ENCODE assay signal across 33 cellular contexts in genomic region chr2:38104598-38104997, GRCh38.
"Had no signal": no experiment of that assay in that cellular context is flagged by ENCODE, and none has a peak within 500 bp of the region (broad histone marks: within the 10 kb centered on the region; RNA-seq: fewer than 3 reads in every experiment).

No MANE protein-coding gene starts in this region.

- H3K27me3 ChIP-seq: MG63 had no signal

- H3K4me3 ChIP-seq: MG63 had no signal

- DNase-seq: Karpas-422, Kasumi-1, MG63, MM.1S, MV-4-11, NCI-H1048, NCI-H1092, NCI-H1092 treated with DMSO at 0.1 percent for 48 hours, NCI-H1105, NCI-H1105 treated with DMSO at 0.1 percent for 48 hours, NCI-H1417, NCI-H1417 treated with DMSO at 0.1 percent for 48 hours, NCI-H1436, NCI-H1436 treated with DMSO at 0.1 percent for 48 hours, NCI-H146, NCI-H1694, NCI-H1694 treated with DMSO at 0.1 percent for 48 hours, NCI-H187, NCI-H187 treated with DMSO at 0.1 percent for 48 hours, NCI-H1930, NCI-H2029, NCI-H2029 treated with DMSO at 0.1 percent for 48 hours, NCI-H2081, NCI-H2081 treated with DMSO at 0.1 percent for 48 hours, NCI-H2107, NCI-H2171, NCI-H2227 treated with DMSO at 0.1 percent for 48 hours, NCI-H226, NCI-H345, NCI-H446, NCI-H446 treated with DMSO at 0.1 percent for 48 hours, NCI-H510A, NCI-H510A treated with DMSO at 0.1 percent for 48 hours had no signal

- H3K36me3 ChIP-seq: MG63 had no signal
